Comparison of ENCODE assay signal across 8 cellular contexts in the genomic region with DNA sequence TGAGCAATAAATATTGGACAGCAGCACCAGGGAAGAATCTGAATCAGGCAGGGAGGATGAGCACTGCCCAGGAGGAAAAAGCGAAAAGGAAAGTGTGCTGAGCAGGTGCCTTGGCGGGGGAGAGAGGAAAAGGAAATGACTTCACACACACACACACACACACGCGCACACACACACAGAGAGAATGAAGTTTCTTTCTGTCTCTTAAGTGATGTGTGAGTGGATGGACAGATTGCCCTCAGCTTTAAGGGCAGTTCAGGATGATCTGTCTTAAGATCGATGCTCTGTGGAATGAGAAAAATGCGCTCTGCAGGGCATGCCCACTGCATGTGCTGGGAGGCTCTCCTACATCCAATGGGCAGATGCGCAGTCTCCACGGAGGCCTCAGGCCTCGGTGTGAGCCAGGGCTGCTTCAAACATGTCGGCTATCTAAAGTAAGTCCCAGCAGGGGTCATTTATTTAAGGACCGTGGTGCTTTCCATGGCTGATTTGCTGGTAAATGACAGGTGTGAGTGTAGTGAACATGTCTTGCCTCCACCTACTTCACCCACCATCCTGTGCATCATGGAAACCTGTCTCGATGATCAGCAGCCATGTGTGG. TPM values are rescaled to one million over a fixed set of nuclear protein-coding genes. Genes with fewer than 3 reads are reported as not detected.
A peak's percentile ranks its signal among the peaks of the same experiment; 100 is the strongest.
DNase-seq lines count a peak whose midpoint lies in the region; ATAC-seq and TF ChIP-seq lines count a peak whose summit lies in the region.

No MANE protein-coding gene starts in this region.

- H3K4me3 ChIP-seq in A673 (ENCODE audit: low read depth, low read length, poor library complexity, severe bottlenecking) (peak overlapping the region; percentile 78), endodermal cell (ENCODE audit: low read length) (peak overlapping the region; percentile 99), mesendoderm (ENCODE audit: low read length) (peak overlapping the region; percentile 19)

- 0 to 22% methylated on average over 2 to 11 of the region's 12 CpGs for WGBS in endodermal cell (ENCODE audit: insufficient coverage in 1 of 2, insufficient read length in 1 of 2), 2 experiments
- no CpG with 5 or more reads among the region's 12 CpGs for WGBS in mesendoderm (ENCODE audit: extremely low coverage, insufficient coverage, low lambda C conversion rate)

- H3K79me2 ChIP-seq in mesendoderm (ENCODE audit: control insufficient read depth, insufficient read depth, low read length) = no peaks in the 10 kb centered on the region

- H3K27me3 Mint-ChIP-seq in activated CD8-positive, alpha-beta T cell treated with anti-CD3 and anti-CD28 coated beads, Interleukin-2, amount 10 ng/mL, durations not matched to agents 7 days and 5 days (ENCODE audit: low read depth) = no peaks in the 10 kb centered on the region
- H3K27me3 Mint-ChIP-seq in endodermal cell (ENCODE audit: insufficient read depth) = peaks cover 3% of the 10 kb centered on the region

- intact Hi-C loops in A673 (cut with micrococcal nuclease; ENCODE audit: unreplicated experiment) = no loop called here

- H3K4me3 Mint-ChIP-seq in activated CD8-positive, alpha-beta T cell treated with anti-CD3 and anti-CD28 coated beads, Interleukin-2, amount 10 ng/mL, durations not matched to agents 7 days and 5 days = peak overlapping the region; percentile 93
- H3K4me3 Mint-ChIP-seq in endodermal cell = peak overlapping the region; percentile 90

- peaks cover 18% of the 10 kb centered on the region for H3K4me1 ChIP-seq in A673 (ENCODE audit: insufficient read depth, low read length, poor library complexity, severe bottlenecking)
- H3K4me1 ChIP-seq in endodermal cell (ENCODE audit: control insufficient read depth, insufficient read depth, low read length) = no peaks in the 10 kb centered on the region
- H3K4me1 ChIP-seq in mesendoderm (ENCODE audit: control insufficient read depth, low read depth, low read length) = peaks cover 1% of the 10 kb centered on the region

- H2AK5ac ChIP-seq in mesendoderm (ENCODE audit: low read length) = no peak overlapping the region

- peak overlapping the region; percentile 83 for H3K9ac ChIP-seq in endodermal cell (ENCODE audit: extremely low read depth, low read length, poor library complexity, severe bottlenecking)
- peak overlapping the region; percentile 65 for H3K9ac ChIP-seq in mesendoderm (ENCODE audit: low read length)

- H3K4ac ChIP-seq in mesendoderm (ENCODE audit: low read depth, low read length) = no peak overlapping the region

- peak overlapping the region; percentile 78 for H3K56ac ChIP-seq in mesendoderm (ENCODE audit: low read length)

- H3K18ac ChIP-seq in mesendoderm (ENCODE audit: low read length) = no peak overlapping the region

- BruUV-seq in A673 (replicated peaks; lab: Mats Ljungman, UMichigan) = no TSS peak

- peak overlapping the region; percentile 91 for H3K27ac ChIP-seq in A673 (ENCODE audit: low read depth, low read length, poor library complexity, severe bottlenecking)
- H3K27ac ChIP-seq in endodermal cell (ENCODE audit: low read depth, low read length) = peak overlapping the region; percentile 99
- H3K27ac ChIP-seq in mesendoderm (ENCODE audit: low read depth, low read length) = no peak overlapping the region

- H3K27ac Mint-ChIP-seq in activated CD8-positive, alpha-beta T cell treated with anti-CD3 and anti-CD28 coated beads, Interleukin-2, amount 10 ng/mL, durations not matched to agents 7 days and 5 days = peak overlapping the region; percentile 99
- peak overlapping the region; percentile 95 for H3K27ac Mint-ChIP-seq in endodermal cell

- H2BK120ac ChIP-seq in mesendoderm (ENCODE audit: low read depth, low read length) = no peak overlapping the region

- CTCF ChIA-PET in A673 (lab: Charles Lee) = no interaction called here
- CTCF ChIA-PET in activated CD8-positive, alpha-beta T cell treated with anti-CD3 and anti-CD28 coated beads, Interleukin-2, amount 10 ng/mL, durations not matched to agents 7 days and 5 days (lab: Charles Lee) = interaction anchor here (1.0 to 2.8 kb wide), 7 partner anchors 8 to 261 kb away, joined by 3 to 18 read pairs (median 4); a partner anchor contains a TSS

- H3K4me1 Mint-ChIP-seq in activated CD8-positive, alpha-beta T cell treated with anti-CD3 and anti-CD28 coated beads, Interleukin-2, amount 10 ng/mL, durations not matched to agents 7 days and 5 days (ENCODE audit: low read depth) = peaks cover 25% of the 10 kb centered on the region
- peaks cover 5% of the 10 kb centered on the region for H3K4me1 Mint-ChIP-seq in endodermal cell

- H2BK15ac ChIP-seq in mesendoderm (replicated peaks; ENCODE audit: low read depth) = no peak overlapping the region

- peaks cover 20% of the 10 kb centered on the region for H3K36me3 Mint-ChIP-seq in activated CD8-positive, alpha-beta T cell treated with anti-CD3 and anti-CD28 coated beads, Interleukin-2, amount 10 ng/mL, durations not matched to agents 7 days and 5 days (ENCODE audit: low read depth)
- H3K36me3 Mint-ChIP-seq in endodermal cell (ENCODE audit: low read depth) = peaks cover 2% of the 10 kb centered on the region

- peaks cover 1% of the 10 kb centered on the region for H3K79me1 ChIP-seq in mesendoderm (ENCODE audit: low read length)

- TF ChIP-seq CTCF in A673 (conservative IDR thresholded peaks at IDR 0.05; ENCODE audit: low read depth, low read length) (no peak), endodermal cell (conservative IDR thresholded peaks at IDR 0.05) (no peak)

- no peak overlapping the region for H2BK5ac ChIP-seq in mesendoderm (ENCODE audit: low read length)

- H4K8ac ChIP-seq in mesendoderm (ENCODE audit: low read depth, low read length) = no peak overlapping the region

- H3K23ac ChIP-seq in mesendoderm (ENCODE audit: low read length) = no peak overlapping the region

- H3K36me3 ChIP-seq in A673 (ENCODE audit: insufficient read depth, low read length, poor library complexity, severe bottlenecking) = no peaks in the 10 kb centered on the region
- H3K36me3 ChIP-seq in endodermal cell (ENCODE audit: control insufficient read depth, insufficient read depth, low read length) = no peaks in the 10 kb centered on the region
- no peaks in the 10 kb centered on the region for H3K36me3 ChIP-seq in mesendoderm (ENCODE audit: control insufficient read depth, insufficient read depth, low read length)

- ATAC-seq in GM18508 (IDR thresholded peaks at IDR 0.05; ENCODE audit: insufficient read depth, unreplicated experiment) (peak; percentile 30), HG03103 (IDR thresholded peaks at IDR 0.05; ENCODE audit: low read depth, unreplicated experiment) (peak; percentile 20)
- peak; percentile 43 for ATAC-seq in activated CD8-positive, alpha-beta T cell treated with anti-CD3 and anti-CD28 coated beads, Interleukin-2, amount 10 ng/mL, durations not matched to agents 7 days and 5 days

- H3K9me3 ChIP-seq in A673 (ENCODE audit: low read depth, low read length, poor library complexity, severe bottlenecking) (no peaks in the 10 kb centered on the region), endodermal cell (ENCODE audit: control insufficient read depth, low read length) (no peaks in the 10 kb centered on the region)

- peak; percentile 84 for DNase-seq in A673 (ENCODE audit: low spot score)
- DNase-seq in NCI-H82 treated with DMSO at 0.1 percent for 48 hours (lab: John Stamatoyannopoulos, UW; ENCODE audit: unreplicated experiment) = peak; percentile 5
- peak; percentile 81 for DNase-seq in activated CD8-positive, alpha-beta T cell treated with anti-CD3 and anti-CD28 coated beads, Interleukin-2, amount 10 ng/mL, durations not matched to agents 7 days and 5 days
- peak; percentile 75 for DNase-seq in endodermal cell
- DNase-seq in mesendoderm = peak; percentile 79
- peak; percentile 37 for DNase-seq in stimulated activated CD8-positive, alpha-beta memory T cell treated with anti-CD3 and anti-CD28 coated beads, Interleukin-12 subunit alpha, Interleukin-12 subunit beta, amount 100 ng/mL, for 4 hours (ENCODE audit: low read depth)

- H4K5ac ChIP-seq in mesendoderm (ENCODE audit: low read length) = peak overlapping the region; percentile 3

- H3K4me2 ChIP-seq in mesendoderm (ENCODE audit: low read length) = peak overlapping the region; percentile 25

- H3K27me3 ChIP-seq in A673 (replicated peaks; ENCODE audit: insufficient read depth, low read depth, low read length, poor library complexity) = no peaks in the 10 kb centered on the region
- no peaks in the 10 kb centered on the region for H3K27me3 ChIP-seq in endodermal cell (ENCODE audit: control insufficient read depth, insufficient read depth, low read length, poor library complexity, severe bottlenecking)
- H3K27me3 ChIP-seq in mesendoderm (ENCODE audit: insufficient read depth, low read length, poor library complexity) = no peaks in the 10 kb centered on the region

- POLR2A ChIA-PET in A673 (lab: Charles Lee; ENCODE audit: low non-redundant PET) = no interaction called here
- POLR2A ChIA-PET in activated CD8-positive, alpha-beta T cell treated with anti-CD3 and anti-CD28 coated beads, Interleukin-2, amount 10 ng/mL, durations not matched to agents 7 days and 5 days (lab: Charles Lee) = interaction anchor here (0.6 to 2.9 kb wide), 14 partner anchors 9 to 809 kb away, joined by 3 to 71 read pairs (median 4); a partner anchor contains a TSS

- H3K9me3 Mint-ChIP-seq in activated CD8-positive, alpha-beta T cell treated with anti-CD3 and anti-CD28 coated beads, Interleukin-2, amount 10 ng/mL, durations not matched to agents 7 days and 5 days (ENCODE audit: insufficient read depth) = no peaks in the 10 kb centered on the region
- no peaks in the 10 kb centered on the region for H3K9me3 Mint-ChIP-seq in endodermal cell

RNA-seq across cellular contexts. Expression of a gene that starts 2.5 kb away (rescaled TPM):
- 15.2 and 16.8 TPM in 2 replicates for total RNA-seq in A673 (2021)
- total RNA-seq in activated CD8-positive, alpha-beta T cell treated with anti-CD3 and anti-CD28 coated beads, Interleukin-2, amount 10 ng/mL, durations not matched to agents 7 days and 5 days = 10 to 100 TPM; 20.6 to 24.9 TPM
- total RNA-seq in endodermal cell = 10 to 100 TPM; 13.7 to 20.7 TPM
- polyA plus RNA-seq in endodermal cell (2013, experiment 1 of 2) = 17.3 TPM
- 18.9 TPM for polyA plus RNA-seq in endodermal cell (2013, experiment 2 of 2)
- polyA plus RNA-seq in mesendoderm (2013, experiment 1 of 2) = 6.8 TPM
- 7.3 TPM for polyA plus RNA-seq in mesendoderm (2013, experiment 2 of 2)

Comparison
In these comparisons a context has a peak if more than half of its experiments do, and no peak if none do; other contexts are left out.
1. DNase-seq: peak in every context shown above with its lines; median percentile 84 in A673; 81 in activated CD8-positive, alpha-beta T cell treated with anti-CD3 and anti-CD28 coated beads, Interleukin-2, amount 10 ng/mL, durations not matched to agents 7 days and 5 days; 79 in mesendoderm; 75 in endodermal cell; 37 in stimulated activated CD8-positive, alpha-beta memory T cell treated with anti-CD3 and anti-CD28 coated beads, Interleukin-12 subunit alpha, Interleukin-12 subunit beta, amount 100 ng/mL, for 4 hours; 5 in NCI-H82 treated with DMSO at 0.1 percent for 48 hours.
2. H3K4me3 ChIP-seq: peak in every context shown above with its lines; median percentile 99 in endodermal cell; 78 in A673; 19 in mesendoderm.